Comparison of ENCODE assay signal across 35 cellular contexts in the genomic region with DNA sequence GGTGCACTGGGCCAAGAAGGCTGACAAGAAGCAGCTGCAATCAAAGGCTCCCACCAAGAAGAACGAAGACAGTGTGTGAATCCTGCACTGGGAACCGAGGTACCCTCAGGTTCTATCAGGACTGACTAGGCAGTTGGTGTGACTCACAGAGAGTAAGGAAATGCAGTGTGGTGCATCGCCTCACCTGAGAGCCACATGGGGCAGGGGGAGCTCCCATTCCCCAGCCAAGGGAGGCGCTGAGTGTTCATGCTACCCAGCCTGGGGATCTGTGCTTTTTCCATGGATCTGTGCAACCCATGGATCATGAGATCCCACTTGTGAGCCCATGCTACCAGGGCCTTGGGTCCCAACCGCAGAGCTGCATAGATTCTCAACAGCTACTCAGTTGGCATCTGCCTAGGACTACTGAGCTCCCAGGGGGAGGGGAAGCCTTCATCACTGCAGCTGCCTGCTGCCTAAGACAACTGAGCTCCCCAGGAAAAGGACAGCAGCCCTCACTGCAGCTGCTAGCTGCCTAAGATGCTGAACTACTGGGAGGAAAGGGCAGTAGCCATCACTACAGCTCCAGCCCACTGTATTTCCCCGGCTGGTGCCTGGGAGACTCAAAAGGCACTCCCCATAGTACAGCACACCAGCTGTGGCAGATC. TPM values are rescaled to one million over a fixed set of nuclear protein-coding genes. Genes with fewer than 3 reads are reported as not detected.
"Had no signal": no experiment of that assay in that cellular context is flagged by ENCODE, and none has a peak within 500 bp of the region (broad histone marks: within the 10 kb centered on the region; RNA-seq: fewer than 3 reads in every experiment).

No MANE protein-coding gene starts in this region.

- H3K4me3 Mint-ChIP-seq: activated CD4-positive, alpha-beta T cell treated with anti-CD3 and anti-CD28 coated beads for 36 hours; activated CD4-positive, alpha-beta T cell treated with anti-CD3 and anti-CD28 coated beads, Interleukin-2, amount 10 ng/mL, durations not matched to agents 7 days and 5 days; activated CD8-positive, alpha-beta T cell treated with anti-CD3 and anti-CD28 coated beads, Interleukin-2, amount 10 ng/mL, durations not matched to agents 7 days and 5 days; activated naive CD4-positive, alpha-beta T cell treated with anti-CD3 and anti-CD28 coated beads, Interleukin-2, amount 50 U/mL, for 24 hours; activated naive CD8-positive, alpha-beta T cell treated with anti-CD3 and anti-CD28 coated beads, Interleukin-2, amount 10 ng/mL, durations not matched to agents 7 days and 5 days; activated T-cell treated with anti-CD3 and anti-CD28 coated beads, Interleukin-2, amount 50 U/mL, for 24 hours; brain had no signal

- H3K4me1 Mint-ChIP-seq: activated CD4-positive, alpha-beta T cell treated with anti-CD3 and anti-CD28 coated beads for 36 hours; activated CD4-positive, alpha-beta T cell treated with anti-CD3 and anti-CD28 coated beads, Interleukin-2, amount 10 ng/mL, durations not matched to agents 7 days and 5 days; activated naive CD4-positive, alpha-beta T cell treated with anti-CD3 and anti-CD28 coated beads, Interleukin-2, amount 50 U/mL, for 24 hours; activated naive CD8-positive, alpha-beta T cell treated with anti-CD3 and anti-CD28 coated beads, Interleukin-2, amount 10 ng/mL, durations not matched to agents 7 days and 5 days; brain had no signal

- H3K27ac Mint-ChIP-seq: activated CD4-positive, alpha-beta T cell treated with anti-CD3 and anti-CD28 coated beads for 36 hours; activated CD4-positive, alpha-beta T cell treated with anti-CD3 and anti-CD28 coated beads, Interleukin-2, amount 10 ng/mL, durations not matched to agents 7 days and 5 days; activated CD8-positive, alpha-beta T cell treated with anti-CD3 and anti-CD28 coated beads, Interleukin-2, amount 10 ng/mL, durations not matched to agents 7 days and 5 days; activated naive CD4-positive, alpha-beta T cell treated with anti-CD3 and anti-CD28 coated beads, Interleukin-2, amount 50 U/mL, for 24 hours; activated naive CD8-positive, alpha-beta T cell treated with anti-CD3 and anti-CD28 coated beads, Interleukin-2, amount 10 ng/mL, durations not matched to agents 7 days and 5 days; activated T-cell treated with anti-CD3 and anti-CD28 coated beads, Interleukin-2, amount 50 U/mL, for 24 hours; activated T-helper 2 cell treated with anti-CD3 and anti-CD28 coated beads, Interferon-gamma antibody, Interleukin-2, Interleukin-4, amounts not matched to agents 10 μg/mL and 5 μg/mL and 100 μg/mL, durations not matched to agents 14 hours and 24 hours and 36 hours; brain had no signal

- H3K4me3 ChIP-seq: MG63, PC-9, SJCRH30, SK-N-MC had no signal

- H3K4me1 ChIP-seq: SJCRH30 had no signal

- H3K27ac ChIP-seq: PC-9, SJCRH30, SK-N-MC had no signal

- H3K9me3 ChIP-seq: SJCRH30 had no signal

- H3K36me3 ChIP-seq: MG63, SJCRH30 had no signal

- ATAC-seq: activated CD4-positive, alpha-beta T cell treated with anti-CD3 and anti-CD28 coated beads for 36 hours; activated CD4-positive, CD25-positive, alpha-beta regulatory T cell treated with anti-CD3 and anti-CD28 coated beads, Interleukin-2, amount 50 U/mL, for 24 hours; activated CD8-positive, alpha-beta T cell treated with anti-CD3 and anti-CD28 coated beads, Interleukin-2, amount 10 ng/mL, durations not matched to agents 7 days and 5 days had no signal

- DNase-seq: activated CD4-positive, alpha-beta T cell treated with anti-CD3 and anti-CD28 coated beads for 36 hours; activated CD4-positive, alpha-beta T cell treated with anti-CD3 and anti-CD28 coated beads, Interleukin-2, amount 10 ng/mL, durations not matched to agents 7 days and 5 days; activated CD4-positive, alpha-beta T cell treated with anti-CD3 and anti-CD28 coated beads, Interleukin-2, amount 50 U/mL, for 48 hours; activated CD8-positive, alpha-beta T cell treated with anti-CD3 and anti-CD28 coated beads, Interleukin-2, amount 10 ng/mL, durations not matched to agents 7 days and 5 days; activated gamma-delta T cell; activated naive CD4-positive, alpha-beta T cell treated with Interleukin-2 at 50 U/mL for 16 hours; activated naive CD8-positive, alpha-beta T cell treated with anti-CD3 and anti-CD28 coated beads, Interleukin-2, amount 10 ng/mL, durations not matched to agents 7 days and 5 days; activated T-cell treated with anti-CD3 and anti-CD28 coated beads, Interleukin-2, amount 50 U/mL, for 24 hours; amygdala; caudate nucleus; cerebellar nuclear complex; Karpas-422; MG63; NCI-H1048; NCI-H1105 treated with DMSO at 0.1 percent for 48 hours; NCI-H1436; NCI-H1694 treated with DMSO at 0.1 percent for 48 hours; NCI-H2029; NCI-H345; NCI-H526; NCI-H748 treated with DMSO at 0.1 percent for 48 hours; NK-92 treated with Interleukin-12 subunit alpha and Interleukin-12 subunit beta, amount 100 ng/mL, for 24 hours; PC-9; SHP77; T1000 had no signal

- H2AFZ ChIP-seq: PC-9 had no signal

- H3K36me3 Mint-ChIP-seq: activated naive CD4-positive, alpha-beta T cell treated with anti-CD3 and anti-CD28 coated beads, Interleukin-2, amount 50 U/mL, for 24 hours; activated naive CD8-positive, alpha-beta T cell treated with anti-CD3 and anti-CD28 coated beads, Interleukin-2, amount 10 ng/mL, durations not matched to agents 7 days and 5 days; brain had no signal

- H3K27me3 ChIP-seq: MG63, SJCRH30 had no signal

- H3K4me2 ChIP-seq: PC-9 had no signal

- H3K9me3 Mint-ChIP-seq: activated CD4-positive, alpha-beta T cell treated with anti-CD3 and anti-CD28 coated beads, Interleukin-2, amount 10 ng/mL, durations not matched to agents 7 days and 5 days; activated T-cell treated with anti-CD3 and anti-CD28 coated beads, Interleukin-2, amount 50 U/mL, for 24 hours had no signal

RNA-seq across cellular contexts. Expression of a gene that starts 6.9 kb away (rescaled TPM):
- total RNA-seq: activated CD8-positive, alpha-beta T cell treated with anti-CD3 and anti-CD28 coated beads, Interleukin-2, amount 10 ng/mL, durations not matched to agents 7 days and 5 days; activated naive CD8-positive, alpha-beta T cell treated with anti-CD3 and anti-CD28 coated beads, Interleukin-2, amount 10 ng/mL, durations not matched to agents 7 days and 5 days; activated T-helper 2 cell treated with anti-CD3 and anti-CD28 coated beads, Interferon-gamma antibody, Interleukin-2, Interleukin-4, amounts not matched to agents 10 μg/mL and 5 μg/mL and 100 μg/mL, durations not matched to agents 14 hours and 24 hours and 36 hours; astrocyte; bronchial epithelial cell; NCI-H460; OCI-LY7; PC-9; SJCRH30 had no signal
